In genomic region chr1:29937356-29937755, GRCh38 we compare ENCODE assay signal across 8 cellular contexts.
"Had no signal": no experiment of that assay in that cellular context is flagged by ENCODE, and none has a peak within 500 bp of the region (broad histone marks: within the 10 kb centered on the region; RNA-seq: fewer than 3 reads in every experiment).

No MANE protein-coding gene starts in this region.

- ATAC-seq: GM12878 had no signal

- H3K4me3 ChIP-seq: GM12878 had no signal

- FAIRE-seq: G401.6, GM12878, GM12891, GM12892, GM18507, GM19239 had no signal

- DNase-seq: GDM1, GF-D8 had no signal
